In the genomic region with DNA sequence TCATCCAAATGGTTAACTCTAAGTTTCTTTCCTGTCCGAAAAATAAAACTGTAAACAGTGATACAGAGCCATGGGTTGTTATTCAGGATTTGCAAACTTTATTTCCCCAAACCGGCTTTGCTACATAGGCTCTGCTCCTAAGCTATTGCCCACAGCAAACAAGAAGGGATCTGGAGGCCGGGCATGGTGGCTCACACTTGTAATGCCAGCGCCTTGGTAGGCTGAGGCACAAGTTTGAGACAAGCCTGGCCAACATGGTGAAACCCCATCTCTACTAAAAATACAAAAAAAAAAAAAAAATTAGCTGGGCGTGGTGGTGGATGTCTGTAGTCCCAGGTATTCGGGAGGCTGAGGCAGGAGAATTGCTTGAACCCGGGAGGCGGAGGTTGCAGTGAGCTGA, we compare ENCODE assay signal across 7 cellular contexts.
DNase-seq lines count a peak whose midpoint lies in the region; ATAC-seq and TF ChIP-seq lines count a peak whose summit lies in the region.
"Not testable (repeated sequence)": the region's sequence is repeated elsewhere in the genome, so short reads cannot be mapped to it uniquely, and the experiment has no call there.

No MANE protein-coding gene starts in this region.

- H4K20me1 ChIP-seq in BLaER1 treated with 17β-estradiol and CSF1 and Interleukin-3, amounts not matched to agents 10 nM and 100 nM; smooth muscle cell (ENCODE audit: low read depth): not testable (repeated sequence)

- H3K9me3 ChIP-seq in BLaER1 treated with 17β-estradiol and CSF1 and Interleukin-3, amounts not matched to agents 10 nM and 100 nM (replicated peaks in 1 of 11); RWPE2 (ENCODE audit: severe bottlenecking); prostate gland; smooth muscle cell (replicated peaks; ENCODE audit: low read depth): not testable (repeated sequence)

- ATAC-seq in RWPE2 (ENCODE audit: low read depth), result not testable (repeated sequence)

- H3F3A ChIP-seq in smooth muscle cell (ENCODE audit: low read depth), result peaks cover 31% of the 10 kb centered on the region

- TF ChIP-seq CTCF in 22Rv1 (IDR thresholded peaks at IDR 0.05); RWPE2 (IDR thresholded peaks at IDR 0.05; ENCODE audit: poor library complexity, severe bottlenecking); prostate gland (IDR thresholded peaks at IDR 0.05); smooth muscle cell (IDR thresholded peaks at IDR 0.05; ENCODE audit: borderline replicate concordance, insufficient read depth, poor library complexity, severe bottlenecking): not testable (repeated sequence)

- H3K4me1 ChIP-seq in BLaER1 treated with 17β-estradiol and CSF1 and Interleukin-3, amounts not matched to agents 10 nM and 100 nM, result peaks cover 36 to 66% (median 58%) of the 10 kb centered on the region in 10 experiments
- peaks cover 13% of the 10 kb centered on the region for H3K4me1 ChIP-seq in RWPE2 (ENCODE audit: insufficient read depth, poor library complexity, severe bottlenecking)
- H3K4me1 ChIP-seq in prostate gland (replicated peaks); smooth muscle cell (ENCODE audit: low read depth): not testable (repeated sequence)

- DNase-seq in RWPE2 (ENCODE audit: low spot score) (peak; percentile 61), mesenteric fat pad (ENCODE audit: low spot score) (peak; percentile 16)
- peak; percentile 49 for DNase-seq in activated effector memory CD4-positive, alpha-beta T cell treated with anti-CD3 and anti-CD28 coated beads, Interleukin-2, amount 50 U/mL, for 16 hours
- DNase-seq in prostate gland (ENCODE audit: low spot score); smooth muscle cell (lab: John Stamatoyannopoulos, UW; ENCODE audit: unreplicated experiment): not testable (repeated sequence)

- not testable (repeated sequence) for H3K4me3 ChIP-seq in BLaER1 treated with 17β-estradiol and CSF1 and Interleukin-3, amounts not matched to agents 10 nM and 100 nM; RWPE2 (ENCODE audit: severe bottlenecking); prostate gland; smooth muscle cell

- not testable (repeated sequence) for TF ChIP-seq POLR2A in prostate gland (IDR thresholded peaks at IDR 0.05)

- H3K27me3 ChIP-seq in BLaER1 treated with 17β-estradiol and CSF1 and Interleukin-3, amounts not matched to agents 10 nM and 100 nM; RWPE2 (ENCODE audit: insufficient read depth, poor library complexity, severe bottlenecking); prostate gland (replicated peaks; ENCODE audit: insufficient read depth); smooth muscle cell (ENCODE audit: low read depth): not testable (repeated sequence)

- H3K4me2 ChIP-seq in BLaER1 treated with 17β-estradiol and CSF1 and Interleukin-3, amounts not matched to agents 10 nM and 100 nM, result peak overlapping the region; percentile 56 to 87 (median 77); a peak in 20 of 22 replicates
- peak overlapping the region; percentile 18 for H3K4me2 ChIP-seq in smooth muscle cell

- peak overlapping the region in 2 of 11 experiments; percentile 9 to 42; a peak in 1 of 22 replicates for H3K9ac ChIP-seq in BLaER1 treated with 17β-estradiol and CSF1 and Interleukin-3, amounts not matched to agents 10 nM and 100 nM
- not testable (repeated sequence) for H3K9ac ChIP-seq in smooth muscle cell (ENCODE audit: low read depth)

- not testable (repeated sequence) for H3K79me2 ChIP-seq in smooth muscle cell (ENCODE audit: low read depth)

- intact Hi-C loops in prostate gland (cut with DNase I), result not testable (repeated sequence)

- not testable (repeated sequence) for H3K36me3 ChIP-seq in BLaER1 treated with 17β-estradiol and CSF1 and Interleukin-3, amounts not matched to agents 10 nM and 100 nM; RWPE2 (ENCODE audit: low read depth); prostate gland; smooth muscle cell (ENCODE audit: low read depth)

- H3K27ac ChIP-seq in 22Rv1 (peak overlapping the region; percentile 97), prostate gland (peak overlapping the region; percentile 77 to 93), smooth muscle cell (ENCODE audit: low read depth) (peak overlapping the region; percentile 79)
- peak overlapping the region in 1 of 11 experiments; percentile 17; a peak in 1 of 22 replicates for H3K27ac ChIP-seq in BLaER1 treated with 17β-estradiol and CSF1 and Interleukin-3, amounts not matched to agents 10 nM and 100 nM
- H3K27ac ChIP-seq in RWPE2 (ENCODE audit: poor library complexity, severe bottlenecking), result not testable (repeated sequence)

- WGBS in prostate gland, result 76% methylated on average over 8 of the region's 8 CpGs
- WGBS in smooth muscle cell (ENCODE audit: low lambda C conversion rate), result 83% methylated on average over 8 of the region's 8 CpGs

- H2AFZ ChIP-seq in smooth muscle cell (ENCODE audit: low read depth), result not testable (repeated sequence)
